31 cellular contexts compared by ENCODE assay signal in the genomic region with DNA sequence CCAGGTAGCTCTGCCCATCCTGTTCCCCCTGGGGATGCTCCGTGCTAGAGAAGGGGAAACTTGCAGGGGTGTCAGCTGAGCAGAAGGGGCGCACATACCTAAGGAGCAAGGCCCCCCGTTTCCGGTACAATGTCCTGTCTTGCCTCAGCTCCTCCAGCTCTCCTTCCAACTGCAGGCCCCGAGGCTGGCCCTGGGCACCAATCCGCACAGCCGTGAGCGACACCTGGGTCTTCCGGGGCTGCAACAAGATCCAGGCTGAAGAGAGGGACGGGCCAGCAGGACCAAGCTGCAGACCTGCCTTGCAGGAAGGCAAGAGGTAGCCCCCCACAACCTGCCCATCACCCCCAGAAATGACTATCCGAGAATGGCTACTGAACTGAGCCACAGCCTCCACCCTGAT.
DNase-seq lines count a peak whose midpoint lies in the region; ATAC-seq and TF ChIP-seq lines count a peak whose summit lies in the region.
"Had no signal": no experiment of that assay in that cellular context is flagged by ENCODE, and none has a peak within 500 bp of the region (broad histone marks: within the 10 kb centered on the region; RNA-seq: fewer than 3 reads in every experiment).

No MANE protein-coding gene starts in this region.

- ATAC-seq in IMR-90 (ENCODE audit: low read depth) (no peak), GM19455 (IDR thresholded peaks at IDR 0.05; ENCODE audit: unreplicated experiment) (no peak), HG02840 (IDR thresholded peaks at IDR 0.05; ENCODE audit: low FRiP score, unreplicated experiment) (no peak)
- ATAC-seq: A549; CD8-positive, alpha-beta T cell had no signal

- in situ Hi-C loops in IMR-90 (cut with MboI; ENCODE audit: low sequenced_read_pairs), result no loop called here

- H2AFZ ChIP-seq in IMR-90 (replicated peaks; ENCODE audit: low read length, poor library complexity) (no peak overlapping the region), neuronal stem cell (ENCODE audit: low read length) (no peak overlapping the region)

- 67% methylated on average over 3 of the region's 11 CpGs; no CpG with 5 or more reads in 1 of the 2 experiments for WGBS in IMR-90 (ENCODE audit: extremely low coverage in 2 of 2, insufficient read length in 1 of 2), 2 experiments
- no CpG with 5 or more reads among the region's 11 CpGs for WGBS in neuronal stem cell (ENCODE audit: extremely low coverage in 2 of 2, insufficient read length in 2 of 2, insufficient replicate concordance in 1 of 2), 2 donors
- WGBS in spleen, 5 donors, result 72 to 87% (median 82%) methylated on average over 11 of the region's 11 CpGs

- no peak overlapping the region for H3K4ac ChIP-seq in IMR-90 (ENCODE audit: low read depth, low read length)
- no peak overlapping the region for H3K4ac ChIP-seq in neuronal stem cell (ENCODE audit: low read length)

- H2BK5ac ChIP-seq in IMR-90 (ENCODE audit: low read depth, low read length, poor library complexity, severe bottlenecking), result no peak overlapping the region
- H2BK5ac ChIP-seq in neuronal stem cell (ENCODE audit: low read length), result peak overlapping the region; percentile 57

- dilution Hi-C loops in IMR-90 (cut with HindIII; ENCODE audit: low sequenced_read_pairs, unreplicated experiment), result no loop called here

- no peaks in the 10 kb centered on the region for H4K20me1 ChIP-seq in IMR-90 (ENCODE audit: insufficient read depth, low read length)
- H4K20me1 ChIP-seq: BLaER1; BLaER1 treated with 17β-estradiol and CSF1 and Interleukin-3, amounts not matched to agents 10 nM and 100 nM had no signal

- H4K91ac ChIP-seq in IMR-90 (ENCODE audit: insufficient read depth, low read depth, low read length) (no peak overlapping the region), neuronal stem cell (ENCODE audit: low read depth, low read length, poor library complexity) (no peak overlapping the region)

- H3K4me3 ChIP-seq in IMR-90 (ENCODE audit: insufficient read depth, low read depth, low read length), result no peak overlapping the region
- H3K4me3 ChIP-seq in neuronal stem cell (ENCODE audit: low read length in 2 of 2), result no peak overlapping the region
- H3K4me3 ChIP-seq in spleen, result no peak overlapping the region
- H3K4me3 ChIP-seq in A673 (ENCODE audit: low read depth, low read length, poor library complexity, severe bottlenecking), result no peak overlapping the region
- H3K4me3 ChIP-seq: A549; BLaER1; BLaER1 treated with 17β-estradiol and CSF1 and Interleukin-3, amounts not matched to agents 10 nM and 100 nM had no signal

- H4K5ac ChIP-seq in IMR-90 (ENCODE audit: low read depth, low read length), result no peak overlapping the region

- H3K27ac ChIP-seq in IMR-90 (ENCODE audit: insufficient read depth, low read length) (no peak overlapping the region), neuronal stem cell (replicated peaks; ENCODE audit: low read length) (no peak overlapping the region), spleen (no peak overlapping the region), A673 (ENCODE audit: low read depth, low read length, poor library complexity, severe bottlenecking) (no peak overlapping the region)
- H3K27ac ChIP-seq: 22Rv1; A549; BLaER1; BLaER1 treated with 17β-estradiol and CSF1 and Interleukin-3, amounts not matched to agents 10 nM and 100 nM; C4-2B had no signal

- H2BK12ac ChIP-seq in neuronal stem cell (ENCODE audit: low read length), result no peak overlapping the region

- H3K56ac ChIP-seq in IMR-90 (ENCODE audit: extremely low read depth, insufficient read depth, low read length), result no peak overlapping the region

- H3K18ac ChIP-seq in IMR-90 (ENCODE audit: low read depth, low read length) (no peak overlapping the region), neuronal stem cell (ENCODE audit: low read length) (no peak overlapping the region)

- DNase-seq in IMR-90 (no peak), neuronal stem cell (ENCODE audit: low spot score) (no peak), spleen (peak; percentile 31), A673 (ENCODE audit: low spot score) (no peak)
- DNase-seq: 8988T; ACHN; AML-193; BE2C; C1 segment of cervical spinal cord; Caco-2; Calu3; CD4-positive, alpha-beta memory T cell; CD4-positive, alpha-beta T cell; CD4-positive, CD25-positive, alpha-beta regulatory T cell; CD8-positive, alpha-beta memory T cell; CD8-positive, alpha-beta T cell; COR-L47; DMS 273 treated with DMSO at 0.1 percent for 48 hours; DMS153; DMS53; DMS79; DMS79 treated with DMSO at 0.1 percent for 48 hours; DND-41; EL had no signal

- no peaks in the 10 kb centered on the region for H3K36me3 ChIP-seq in IMR-90 (ENCODE audit: control insufficient read depth, insufficient read depth, low read length)
- H3K36me3 ChIP-seq in neuronal stem cell (replicated peaks in 1 of 2; ENCODE audit: control insufficient read depth in 2 of 2, insufficient read depth in 2 of 2, low read length in 2 of 2), result no peaks in the 10 kb centered on the region
- peaks cover 0 to 17% (median 0%) of the 10 kb centered on the region in 6 donors for H3K36me3 ChIP-seq in spleen
- H3K36me3 ChIP-seq in A673 (ENCODE audit: insufficient read depth, low read length, poor library complexity, severe bottlenecking), result no peaks in the 10 kb centered on the region
- H3K36me3 ChIP-seq: BE2C; BLaER1; BLaER1 treated with 17β-estradiol and CSF1 and Interleukin-3, amounts not matched to agents 10 nM and 100 nM had no signal

- TF ChIP-seq RAD21 in IMR-90 (IDR thresholded peaks at IDR 0.05; ENCODE audit: low read length), result no peak

- H4K8ac ChIP-seq in IMR-90 (ENCODE audit: low read depth in 2 of 2, low read length in 2 of 2), result no peak overlapping the region
- H4K8ac ChIP-seq in neuronal stem cell (ENCODE audit: low read depth, low read length), result no peak overlapping the region

- H2AK5ac ChIP-seq in IMR-90 (ENCODE audit: low read depth, low read length), result no peak overlapping the region
- peak overlapping the region; percentile 6 for H2AK5ac ChIP-seq in neuronal stem cell (ENCODE audit: low read depth, low read length)

- no peak overlapping the region for H3K9ac ChIP-seq in IMR-90 (ENCODE audit: low read depth, low read length)
- H3K9ac ChIP-seq in neuronal stem cell (ENCODE audit: low read depth, low read length, poor library complexity), result no peak overlapping the region
- H3K9ac ChIP-seq: BLaER1; BLaER1 treated with 17β-estradiol and CSF1 and Interleukin-3, amounts not matched to agents 10 nM and 100 nM had no signal

- H3K9me3 ChIP-seq in IMR-90 (ENCODE audit: control insufficient read depth, insufficient read depth, low read length) (no peaks in the 10 kb centered on the region), neuronal stem cell (replicated peaks in 1 of 2; ENCODE audit: control insufficient read depth in 2 of 2, insufficient read depth in 1 of 2, low read depth in 1 of 2, low read length in 2 of 2) (no peaks in the 10 kb centered on the region), spleen (no peaks in the 10 kb centered on the region), A673 (ENCODE audit: low read depth, low read length, poor library complexity, severe bottlenecking) (no peaks in the 10 kb centered on the region)
- H3K9me3 ChIP-seq: A549; BE2C; BLaER1; BLaER1 treated with 17β-estradiol and CSF1 and Interleukin-3, amounts not matched to agents 10 nM and 100 nM; Caco-2 had no signal

- CTCF ChIA-PET in IMR-90 (lab: Yijun Ruan, JAX), result no interaction called here
- CTCF ChIA-PET in A673 (lab: Charles Lee), result no interaction called here

- H3K4me2 ChIP-seq in IMR-90 (ENCODE audit: low read depth, low read length) (no peak overlapping the region), neuronal stem cell (ENCODE audit: insufficient read depth, low read length, poor library complexity, severe bottlenecking) (no peak overlapping the region)
- H3K4me2 ChIP-seq: A549; BLaER1; BLaER1 treated with 17β-estradiol and CSF1 and Interleukin-3, amounts not matched to agents 10 nM and 100 nM had no signal

- H2BK120ac ChIP-seq in IMR-90 (ENCODE audit: low read depth, low read length) (no peak overlapping the region), neuronal stem cell (ENCODE audit: low read depth, low read length) (no peak overlapping the region)

- H3K9me1 ChIP-seq in IMR-90 (ENCODE audit: insufficient read depth, low read length), result no peaks in the 10 kb centered on the region

- H3K79me1 ChIP-seq in IMR-90 (ENCODE audit: low read depth in 1 of 2, low read length in 2 of 2) (no peaks in the 10 kb centered on the region), neuronal stem cell (ENCODE audit: low read depth, low read length) (no peaks in the 10 kb centered on the region)

- BruUV-seq in IMR-90 (replicated peaks; lab: Mats Ljungman, UMichigan) (no TSS peak), A673 (replicated peaks; lab: Mats Ljungman, UMichigan) (no TSS peak)

- H3K27me3 ChIP-seq in IMR-90 (ENCODE audit: control insufficient read depth, insufficient read depth, low read length), result peaks cover 36% of the 10 kb centered on the region
- peaks cover 0 to 18% (median 0%) of the 10 kb centered on the region in 3 experiments for H3K27me3 ChIP-seq in neuronal stem cell (ENCODE audit: control insufficient read depth in 3 of 3, insufficient read depth in 3 of 3, low read depth in 1 of 3, low read length in 3 of 3)
- H3K27me3 ChIP-seq in spleen (replicated peaks in 1 of 7), result no peaks in the 10 kb centered on the region
- no peaks in the 10 kb centered on the region for H3K27me3 ChIP-seq in A673 (replicated peaks; ENCODE audit: insufficient read depth, low read depth, low read length, poor library complexity)
- H3K27me3 ChIP-seq: BE2C; BLaER1; BLaER1 treated with 17β-estradiol and CSF1 and Interleukin-3, amounts not matched to agents 10 nM and 100 nM had no signal

- H2AK9ac ChIP-seq in IMR-90 (replicated peaks; ENCODE audit: low read depth, low read length, poor library complexity), result peak overlapping the region; percentile 50

- POLR2A ChIA-PET in IMR-90 (lab: Charles Lee; ENCODE audit: unreplicated experiment) (no interaction called here), A673 (lab: Charles Lee; ENCODE audit: low non-redundant PET) (no interaction called here)

- no peak overlapping the region for H2BK20ac ChIP-seq in IMR-90 (ENCODE audit: low read depth, low read length)

- TF ChIP-seq POLR2A in IMR-90 (IDR thresholded peaks at IDR 0.05; ENCODE audit: low read depth, low read length) (no peak), spleen (IDR thresholded peaks at IDR 0.05) (no peak)

- H2BK15ac ChIP-seq in IMR-90 (ENCODE audit: low read depth, low read length) (no peak overlapping the region), neuronal stem cell (ENCODE audit: low read length) (no peak overlapping the region)

- no peak overlapping the region for H3K23ac ChIP-seq in IMR-90 (ENCODE audit: low read depth, low read length)
- H3K23ac ChIP-seq in neuronal stem cell (ENCODE audit: low read depth, low read length, poor library complexity), result no peak overlapping the region

- TF ChIP-seq CTCF in IMR-90 (conservative IDR thresholded peaks at IDR 0.05; ENCODE audit: low read depth, low read length), result no peak
- TF ChIP-seq CTCF in spleen (IDR thresholded peaks at IDR 0.05 in 8 of 11, conservative IDR thresholded peaks at IDR 0.05 in 3 of 11), result no peak
- no peak for TF ChIP-seq CTCF in A673 (conservative IDR thresholded peaks at IDR 0.05; ENCODE audit: low read depth, low read length)

- intact Hi-C loops in IMR-90 (cut with micrococcal nuclease) (no loop called here), spleen (cut with DNase I; ENCODE audit: low total_unique reads) (no loop called here), A673 (cut with micrococcal nuclease; ENCODE audit: unreplicated experiment) (no loop called here)

- no peak overlapping the region for H3K14ac ChIP-seq in IMR-90 (replicated peaks; ENCODE audit: low read depth, low read length)
- no peak overlapping the region for H3K14ac ChIP-seq in neuronal stem cell (ENCODE audit: low read length)

- H3K4me1 ChIP-seq in IMR-90 (ENCODE audit: control insufficient read depth, insufficient read depth, low read length) (no peaks in the 10 kb centered on the region), neuronal stem cell (ENCODE audit: control insufficient read depth in 2 of 2, insufficient read depth in 1 of 2, low read depth in 1 of 2, low read length in 2 of 2) (no peaks in the 10 kb centered on the region), spleen (no peaks in the 10 kb centered on the region), A673 (ENCODE audit: insufficient read depth, low read length, poor library complexity, severe bottlenecking) (no peaks in the 10 kb centered on the region)
- H3K4me1 ChIP-seq: A549, BE2C, Caco-2 had no signal
